Comparison of ENCODE assay signal across 9 cellular contexts in genomic region chr11:27721505-27722116, GRCh38. TPM values are rescaled to one million over a fixed set of nuclear protein-coding genes. Genes with fewer than 3 reads are reported as not detected.
DNase-seq lines count a peak whose midpoint lies in the region; ATAC-seq, FAIRE-seq and TF ChIP-seq lines count a peak whose summit lies in the region.
"Had no signal": no experiment of that assay in that cellular context is flagged by ENCODE, and none has a peak within 500 bp of the region (broad histone marks: within the 10 kb centered on the region; RNA-seq: fewer than 3 reads in every experiment).

No MANE protein-coding gene starts in this region.

- no peak for TF ChIP-seq EP300 in ovary (IDR thresholded peaks at IDR 0.05)

- H2BK15ac ChIP-seq in mesendoderm (replicated peaks; ENCODE audit: low read depth), result no peak overlapping the region

- CTCF ChIA-PET in AG04450 (lab: Charles Lee) (no interaction called here), HEK293 (lab: Yijun Ruan, JAX) (interaction anchor here (0.5 to 2.8 kb wide), 2 partner anchors 16 to 22 kb away, joined by 5 to 12 read pairs; no protein-coding TSS in a partner anchor)

- H3K18ac ChIP-seq in mesendoderm (ENCODE audit: low read length), result no peak overlapping the region

- no peak overlapping the region for H2AK5ac ChIP-seq in mesendoderm (ENCODE audit: low read length)

- H3K4me3 ChIP-seq in AG04450 (ENCODE audit: low read depth, low read length), result peak overlapping the region; percentile 71
- H3K4me3 ChIP-seq in HEK293 (ENCODE audit: low read depth, low read length), result peak overlapping the region; percentile 51
- H3K4me3 ChIP-seq in bronchial epithelial cell (ENCODE audit: low read depth, low read length), result peak overlapping the region; percentile 26
- no peak overlapping the region for H3K4me3 ChIP-seq in mesendoderm (ENCODE audit: low read length)
- H3K4me3 ChIP-seq in ovary, result no peak overlapping the region

- H3K27ac ChIP-seq in AG04450 (ENCODE audit: low read depth, low read length), result no peak overlapping the region
- H3K27ac ChIP-seq in HEK293 (ENCODE audit: extremely low read depth, low read depth, low read length), result no peak overlapping the region
- no peak overlapping the region for H3K27ac ChIP-seq in mesendoderm (ENCODE audit: low read depth, low read length)
- H3K27ac ChIP-seq in ovary, result no peak overlapping the region

- ATAC-seq in GM18861 (IDR thresholded peaks at IDR 0.05; ENCODE audit: unreplicated experiment), result no peak
- no peak for ATAC-seq in GM21390 (IDR thresholded peaks at IDR 0.05; ENCODE audit: unreplicated experiment)

- H3K79me1 ChIP-seq in mesendoderm (ENCODE audit: low read length), result no peaks in the 10 kb centered on the region

- H3K36me3 ChIP-seq in HEK293 (ENCODE audit: control insufficient read depth in 2 of 2, insufficient read depth in 1 of 2, low read length in 2 of 2) (no peaks in the 10 kb centered on the region), bronchial epithelial cell (ENCODE audit: control insufficient read depth, insufficient read depth, low read length) (no peaks in the 10 kb centered on the region), mesendoderm (ENCODE audit: control insufficient read depth, insufficient read depth, low read length) (no peaks in the 10 kb centered on the region), ovary (no peaks in the 10 kb centered on the region)

- DNase-seq in AG04450 (ENCODE audit: low read depth, low spot score) (no peak), bronchial epithelial cell (ENCODE audit: low read depth) (no peak), mesendoderm (peak; percentile 2), ovary (no peak), amygdala (lab: John Stamatoyannopoulos, UW) (no peak)
- DNase-seq: SIG-M5 had no signal

- no peak overlapping the region for H2BK120ac ChIP-seq in mesendoderm (ENCODE audit: low read depth, low read length)

- POLR2A ChIA-PET in AG04450 (lab: Yijun Ruan, JAX), result interaction anchor here (0.6 to 2.7 kb wide), 5 partner anchors 19 to 270 kb away, joined by 3 to 13 read pairs (median 4); no protein-coding TSS in a partner anchor
- POLR2A ChIA-PET in HEK293 (lab: Yijun Ruan, JAX), result interaction anchor here (0.7 kb wide), 1 partner anchor 1209 kb away, joined by 10 read pairs; no protein-coding TSS in a partner anchor

- H3K4me1 ChIP-seq in HEK293 (ENCODE audit: control insufficient read depth, insufficient read depth, low read length) (peaks cover 5% of the 10 kb centered on the region; the same call in 1 of the 2 replicates), mesendoderm (ENCODE audit: control insufficient read depth, low read depth, low read length) (peaks cover 3% of the 10 kb centered on the region), ovary (ENCODE audit: insufficient read depth) (peaks cover 14% of the 10 kb centered on the region)

- no peak for TF ChIP-seq CTCF in AG04450 (IDR thresholded peaks at IDR 0.05; ENCODE audit: low read depth, low read length)
- TF ChIP-seq CTCF in HEK293 (tag by site-specific recombination; IDR thresholded peaks at IDR 0.05), result no peak
- no peak for TF ChIP-seq CTCF in bronchial epithelial cell (IDR thresholded peaks at IDR 0.05; ENCODE audit: insufficient read depth, low read length, severe bottlenecking)
- no peak for TF ChIP-seq CTCF in ovary (IDR thresholded peaks at IDR 0.05)

- H3K27me3 ChIP-seq in AG04450 (ENCODE audit: control insufficient read depth, insufficient read depth, low read length), result no peaks in the 10 kb centered on the region
- peaks cover 38% of the 10 kb centered on the region for H3K27me3 ChIP-seq in bronchial epithelial cell (ENCODE audit: control insufficient read depth, insufficient read depth, low read length)
- peaks cover 17% of the 10 kb centered on the region for H3K27me3 ChIP-seq in mesendoderm (ENCODE audit: insufficient read depth, low read length, poor library complexity)
- no peaks in the 10 kb centered on the region for H3K27me3 ChIP-seq in ovary

- WGBS in mesendoderm (ENCODE audit: extremely low coverage, insufficient coverage, low lambda C conversion rate), result no CpG with 5 or more reads among the region's 32 CpGs
- WGBS in ovary, 3 donors, result 4 to 5% (median 4%) methylated on average over 32 of the region's 32 CpGs

- FAIRE-seq in bronchial epithelial cell (lab: Jason Lieb, UNC), result no peak

- H3K4ac ChIP-seq in mesendoderm (ENCODE audit: low read depth, low read length), result no peak overlapping the region

- no peaks in the 10 kb centered on the region for H3K79me2 ChIP-seq in mesendoderm (ENCODE audit: control insufficient read depth, insufficient read depth, low read length)

- no peak overlapping the region for H4K8ac ChIP-seq in mesendoderm (ENCODE audit: low read depth, low read length)

- no peak overlapping the region for H4K5ac ChIP-seq in mesendoderm (ENCODE audit: low read length)

- no peak for TF ChIP-seq POLR2A in ovary (IDR thresholded peaks at IDR 0.05)

- no peak overlapping the region for H3K23ac ChIP-seq in mesendoderm (ENCODE audit: low read length)

- no peak overlapping the region for H2BK5ac ChIP-seq in mesendoderm (ENCODE audit: low read length)

- H3K9me3 ChIP-seq in AG04450 (ENCODE audit: control insufficient read depth, insufficient read depth, low read length), result no peaks in the 10 kb centered on the region
- no peaks in the 10 kb centered on the region for H3K9me3 ChIP-seq in HEK293 (ENCODE audit: control insufficient read depth, insufficient read depth, low read depth, low read length)
- no peaks in the 10 kb centered on the region for H3K9me3 ChIP-seq in ovary

- peak overlapping the region; percentile 87 for H3K4me2 ChIP-seq in mesendoderm (ENCODE audit: low read length)

- H3K56ac ChIP-seq in mesendoderm (ENCODE audit: low read length), result no peak overlapping the region

- no peak overlapping the region for H3K9ac ChIP-seq in mesendoderm (ENCODE audit: low read length)

- intact Hi-C loops in ovary (cut with DNase I), result no loop called here

TF ChIP-seq in HEK293, 187 proteins besides CTCF, POLR2A, EP300 and RAD21:
- TF ChIP-seq ZNF473 (tag by site-specific recombination; IDR thresholded peaks at IDR 0.05) (no peak), ZNF16 (tag by site-specific recombination; IDR thresholded peaks at IDR 0.05; ENCODE audit: low read depth) (no peak), SCRT1 (tag by site-specific recombination; IDR thresholded peaks at IDR 0.05; ENCODE audit: borderline replicate concordance) (0 out of 2 replicates have a peak, but pooled peaks have one; percentile 15), ZNF660 (tag by site-specific recombination; IDR thresholded peaks at IDR 0.05) (0 out of 2 replicates have a peak, but pooled peaks have one; percentile 46), ZNF335 (tag by site-specific recombination; conservative IDR thresholded peaks at IDR 0.05) (peak; percentile 87)
TF ChIP-seq in HEK293: peak in this region for 3.

RNA-seq across cellular contexts. Expression of gene BDNF, which starts 21.4 kb away (rescaled TPM):
- polyA plus RNA-seq in AG04450 (2011; rRNA removed), result 72.0 and 85.6 TPM in 2 replicates
- polyA minus RNA-seq in AG04450 (2011; rRNA and poly(A)+ RNA removed), result 90.8 and 105 TPM in 2 replicates
- 0.79 and 1.7 TPM in 2 replicates for total RNA-seq in bronchial epithelial cell
- polyA plus RNA-seq in mesendoderm (2013, experiment 1 of 2), result 0.90 TPM
- 1.2 TPM for polyA plus RNA-seq in mesendoderm (2013, experiment 2 of 2)
- 1 to 10 TPM in 2 of 7 donors, under 1 TPM in 4, not detected in 1; 0.10 to 2.6 (median 0.50) TPM for total RNA-seq in ovary
- polyA plus RNA-seq in ovary, result under 1 TPM; 0.77 to 1.00 TPM

Comparison
In these comparisons a context has a peak if more than half of its experiments do, and no peak if none do; other contexts are left out.
1. H3K4me3 ChIP-seq: peak in AG04450 (single experiment), HEK293 (single experiment) and bronchial epithelial cell (single experiment); none in mesendoderm (single experiment) and ovary (single experiment).